In genomic region chr18:57077786-57078552, GRCh38 we compare ENCODE assay signal across 8 cellular contexts.
DNase-seq lines count a peak whose midpoint lies in the region; ATAC-seq and TF ChIP-seq lines count a peak whose summit lies in the region.

No MANE protein-coding gene starts in this region.

- no peaks in the 10 kb centered on the region for H4K20me1 ChIP-seq in SU-DHL-6 (ENCODE audit: low read depth, low read length)

- POLR2A ChIA-PET in activated CD4-positive, alpha-beta T cell treated with anti-CD3 and anti-CD28 coated beads, Interleukin-2, amount 10 ng/mL, durations not matched to agents 7 days and 5 days (lab: Charles Lee) = no interaction called here

- H3K9me3 ChIP-seq in SU-DHL-6 (ENCODE audit: insufficient read depth, low read length) (no peaks in the 10 kb centered on the region), left ventricle myocardium inferior (replicated peaks) (peaks cover 5% of the 10 kb centered on the region)

- H3K4me3 ChIP-seq in SU-DHL-6 (ENCODE audit: insufficient read depth, low read length, poor library complexity, severe bottlenecking) = no peak overlapping the region
- H3K4me3 ChIP-seq in left ventricle myocardium inferior = no peak overlapping the region

- peaks cover 6% of the 10 kb centered on the region for H3K27me3 Mint-ChIP-seq in activated CD4-positive, alpha-beta T cell treated with anti-CD3 and anti-CD28 coated beads, Interleukin-2, amount 10 ng/mL, durations not matched to agents 7 days and 5 days
- peaks cover 64 to 71% of the 10 kb centered on the region in 2 donors for H3K27me3 Mint-ChIP-seq in stimulated activated naive B cell treated with anti-CD40 and anti-IgM and Interleukin-4, amounts not matched to agents 10 μg/mL and 1 μg/mL and 100 μg/mL, for 72 hours

- H3K9ac ChIP-seq in SU-DHL-6 (ENCODE audit: low read length) = no peak overlapping the region

- peak; percentile 31 for DNase-seq in activated CD4-positive, alpha-beta T cell treated with anti-CD3 and anti-CD28 coated beads, Interleukin-2, amount 10 ng/mL, durations not matched to agents 7 days and 5 days
- DNase-seq in activated CD4-positive, alpha-beta T cell treated with anti-CD3 and anti-CD28 coated beads for 1 hour = no peak
- peak; percentile 89 for DNase-seq in stimulated activated naive B cell treated with anti-CD40 and anti-IgM and Interleukin-4, amounts not matched to agents 10 μg/mL and 1 μg/mL and 100 μg/mL, for 72 hours
- DNase-seq in left ventricle myocardium inferior (no peak), iPS-NIHi11 (ENCODE audit: low spot score) (no peak), NCI-H524 treated with DMSO at 0.1 percent for 48 hours (lab: John Stamatoyannopoulos, UW) (no peak)

- no peaks in the 10 kb centered on the region for H3K36me3 Mint-ChIP-seq in activated CD4-positive, alpha-beta T cell treated with anti-CD3 and anti-CD28 coated beads, Interleukin-2, amount 10 ng/mL, durations not matched to agents 7 days and 5 days (ENCODE audit: low read depth)
- peaks cover 11 to 15% of the 10 kb centered on the region in 2 donors for H3K36me3 Mint-ChIP-seq in stimulated activated naive B cell treated with anti-CD40 and anti-IgM and Interleukin-4, amounts not matched to agents 10 μg/mL and 1 μg/mL and 100 μg/mL, for 72 hours

- H2AFZ ChIP-seq in SU-DHL-6 (ENCODE audit: low read depth, low read length, severe bottlenecking) = no peak overlapping the region

- H3K79me2 ChIP-seq in SU-DHL-6 (ENCODE audit: insufficient read depth, low read length) = no peaks in the 10 kb centered on the region

- H3K4me3 Mint-ChIP-seq in activated CD4-positive, alpha-beta T cell treated with anti-CD3 and anti-CD28 coated beads, Interleukin-2, amount 10 ng/mL, durations not matched to agents 7 days and 5 days = no peak overlapping the region
- no peak overlapping the region for H3K4me3 Mint-ChIP-seq in stimulated activated naive B cell treated with anti-CD40 and anti-IgM and Interleukin-4, amounts not matched to agents 10 μg/mL and 1 μg/mL and 100 μg/mL, for 72 hours

- H3K4me1 Mint-ChIP-seq in activated CD4-positive, alpha-beta T cell treated with anti-CD3 and anti-CD28 coated beads, Interleukin-2, amount 10 ng/mL, durations not matched to agents 7 days and 5 days = peaks cover 14% of the 10 kb centered on the region
- peaks cover 16 to 27% of the 10 kb centered on the region in 2 donors for H3K4me1 Mint-ChIP-seq in stimulated activated naive B cell treated with anti-CD40 and anti-IgM and Interleukin-4, amounts not matched to agents 10 μg/mL and 1 μg/mL and 100 μg/mL, for 72 hours

- peak; percentile 93 for ATAC-seq in HG02943 (IDR thresholded peaks at IDR 0.05; ENCODE audit: low read depth, unreplicated experiment)
- ATAC-seq in stimulated activated naive B cell treated with anti-CD40 and anti-IgM and Interleukin-4, amounts not matched to agents 10 μg/mL and 1 μg/mL and 100 μg/mL, for 72 hours (replicated peaks) = peak; percentile 91 to 96

- peak overlapping the region; percentile 26 for H3K4me2 ChIP-seq in SU-DHL-6 (ENCODE audit: low read depth, low read length, poor library complexity, severe bottlenecking)

- H3K27ac ChIP-seq in SU-DHL-6 (ENCODE audit: low read depth, low read length) = no peak overlapping the region
- H3K27ac ChIP-seq in left ventricle myocardium inferior (replicated peaks) = no peak overlapping the region

- H3K4me1 ChIP-seq in left ventricle myocardium inferior = no peaks in the 10 kb centered on the region

- no peaks in the 10 kb centered on the region for H3F3A ChIP-seq in SU-DHL-6 (ENCODE audit: insufficient read depth)

- H3K9me3 Mint-ChIP-seq in activated CD4-positive, alpha-beta T cell treated with anti-CD3 and anti-CD28 coated beads, Interleukin-2, amount 10 ng/mL, durations not matched to agents 7 days and 5 days = peaks cover 7% of the 10 kb centered on the region
- peaks cover 7 to 19% of the 10 kb centered on the region in 2 donors for H3K9me3 Mint-ChIP-seq in stimulated activated naive B cell treated with anti-CD40 and anti-IgM and Interleukin-4, amounts not matched to agents 10 μg/mL and 1 μg/mL and 100 μg/mL, for 72 hours

- intact Hi-C loops in left ventricle myocardium inferior (cut with micrococcal nuclease) = no loop called here

- H3K36me3 ChIP-seq in SU-DHL-6 (ENCODE audit: low read length) (no peaks in the 10 kb centered on the region), left ventricle myocardium inferior (no peaks in the 10 kb centered on the region)

- TF ChIP-seq CTCF in SU-DHL-6 (IDR thresholded peaks at IDR 0.05; ENCODE audit: insufficient read depth, low read length, poor library complexity, severe bottlenecking) (no peak), left ventricle myocardium inferior (IDR thresholded peaks at IDR 0.05; ENCODE audit: borderline replicate concordance) (no peak)

- H3K9me2 ChIP-seq in SU-DHL-6 (replicated peaks; ENCODE audit: insufficient read depth, low read length) = no peaks in the 10 kb centered on the region

- H3K27me3 ChIP-seq in SU-DHL-6 (ENCODE audit: low read length) (no peaks in the 10 kb centered on the region; the same call in 1 of the 2 replicates), left ventricle myocardium inferior (ENCODE audit: low read depth) (peaks cover 68% of the 10 kb centered on the region)

- CTCF ChIA-PET in activated CD4-positive, alpha-beta T cell treated with anti-CD3 and anti-CD28 coated beads, Interleukin-2, amount 10 ng/mL, durations not matched to agents 7 days and 5 days (lab: Charles Lee) = no interaction called here

- peak overlapping the region; percentile 46 for H3K27ac Mint-ChIP-seq in activated CD4-positive, alpha-beta T cell treated with anti-CD3 and anti-CD28 coated beads, Interleukin-2, amount 10 ng/mL, durations not matched to agents 7 days and 5 days
- H3K27ac Mint-ChIP-seq in stimulated activated naive B cell treated with anti-CD40 and anti-IgM and Interleukin-4, amounts not matched to agents 10 μg/mL and 1 μg/mL and 100 μg/mL, for 72 hours = peak overlapping the region; percentile 52

Comparison
In these comparisons a context has a peak if more than half of its experiments do, and no peak if none do; other contexts are left out.
1. DNase-seq: peak in activated CD4-positive, alpha-beta T cell treated with anti-CD3 and anti-CD28 coated beads, Interleukin-2, amount 10 ng/mL, durations not matched to agents 7 days and 5 days (single experiment) and stimulated activated naive B cell treated with anti-CD40 and anti-IgM and Interleukin-4, amounts not matched to agents 10 μg/mL and 1 μg/mL and 100 μg/mL, for 72 hours (single experiment); none in activated CD4-positive, alpha-beta T cell treated with anti-CD3 and anti-CD28 coated beads for 1 hour (single experiment), left ventricle myocardium inferior (single experiment), iPS-NIHi11 (single experiment) and NCI-H524 treated with DMSO at 0.1 percent for 48 hours (single experiment).